ENCODE assay signal across 14 cellular contexts in the genomic region with DNA sequence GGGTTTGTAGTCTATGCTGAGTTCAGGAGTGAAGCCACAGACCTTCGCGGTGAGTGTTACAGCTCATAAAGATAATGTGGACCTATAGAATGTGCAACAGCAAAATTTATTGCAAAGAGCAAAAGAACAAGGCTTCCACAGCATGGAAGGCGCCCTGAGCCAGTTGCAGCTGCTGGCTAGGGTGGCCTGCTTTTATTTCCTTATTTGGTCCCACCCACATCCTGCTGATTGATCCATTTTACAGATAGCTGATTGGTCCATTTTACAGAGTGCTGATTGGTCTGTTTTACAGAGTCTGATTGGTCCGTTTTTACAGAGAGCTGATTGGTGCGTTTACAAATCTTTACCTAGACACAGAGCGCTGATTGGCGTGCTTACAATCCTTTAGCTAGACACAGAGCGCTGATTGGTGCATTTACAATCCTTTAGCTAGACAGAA. TPM values are rescaled to one million over a fixed set of nuclear protein-coding genes. Genes with fewer than 3 reads are reported as not detected.
DNase-seq lines count a peak whose midpoint lies in the region; ATAC-seq and TF ChIP-seq lines count a peak whose summit lies in the region.
"Had no signal": no experiment of that assay in that cellular context is flagged by ENCODE, and none has a peak within 500 bp of the region (broad histone marks: within the 10 kb centered on the region; RNA-seq: fewer than 3 reads in every experiment).

No MANE protein-coding gene starts in this region.

- peaks cover 2% of the 10 kb centered on the region for H3K36me3 Mint-ChIP-seq in T-helper 17 cell (ENCODE audit: low read depth)
- H3K36me3 Mint-ChIP-seq: natural killer cell treated with Interleukin-12 subunit alpha and Interleukin-12 subunit beta and Interleukin-15 and Interleukin-18, amount 100 ng/mL, for 72 hours had no signal

- H3K4me3 Mint-ChIP-seq in T-helper 17 cell = no peak overlapping the region
- H3K4me3 Mint-ChIP-seq: natural killer cell treated with Interleukin-12 subunit alpha and Interleukin-12 subunit beta and Interleukin-15 and Interleukin-18, amount 100 ng/mL, for 72 hours had no signal

- peak; percentile 43 for DNase-seq in NCI-H748 (lab: John Stamatoyannopoulos, UW; ENCODE audit: unreplicated experiment)
- no peak for DNase-seq in NCI-H748 treated with DMSO at 0.1 percent for 48 hours (lab: John Stamatoyannopoulos, UW)
- DNase-seq in Jurkat, Clone E6-1 (ENCODE audit: low read depth, low spot score) = peak; percentile 52
- no peak for DNase-seq in T-helper 17 cell
- no peak for DNase-seq in mucosa of descending colon
- DNase-seq in cardiac septum (ENCODE audit: low spot score) = no peak
- DNase-seq: activated naive CD4-positive, alpha-beta T cell treated with Interleukin-2 at 50 U/mL for 16 hours; cerebellar nuclear complex; sigmoid colon had no signal

- H3K27me3 Mint-ChIP-seq in T-helper 17 cell = no peaks in the 10 kb centered on the region
- H3K27me3 Mint-ChIP-seq: natural killer cell treated with Interleukin-12 subunit alpha and Interleukin-12 subunit beta and Interleukin-15 and Interleukin-18, amount 100 ng/mL, for 72 hours had no signal

- H3K4me3 ChIP-seq in Jurkat, Clone E6-1 (ENCODE audit: low read length) = no peak overlapping the region
- H3K4me3 ChIP-seq in mucosa of descending colon = no peak overlapping the region
- H3K4me3 ChIP-seq: sigmoid colon had no signal

- H3K9me3 ChIP-seq in T-helper 17 cell (ENCODE audit: control insufficient read depth, low read length, poor library complexity, severe bottlenecking) (no peaks in the 10 kb centered on the region), mucosa of descending colon (no peaks in the 10 kb centered on the region)
- H3K9me3 ChIP-seq: sigmoid colon had no signal

- no peak overlapping the region for H3K27ac Mint-ChIP-seq in T-helper 17 cell

- intact Hi-C loops in mucosa of descending colon (cut with DNase I, micrococcal nuclease) = no loop called here
- intact Hi-C loops in cardiac septum (cut with DNase I) = no loop called here

- TF ChIP-seq CTCF in mucosa of descending colon (IDR thresholded peaks at IDR 0.05) = no peak

- peaks cover 5% of the 10 kb centered on the region for H3K36me3 ChIP-seq in mucosa of descending colon (ENCODE audit: low read depth)

- ATAC-seq in T-helper 17 cell = peak; percentile 50
- ATAC-seq in mucosa of descending colon = peak; percentile 67
- ATAC-seq in GM18511 (IDR thresholded peaks at IDR 0.05; ENCODE audit: unreplicated experiment) = no peak
- ATAC-seq in GM21515 (IDR thresholded peaks at IDR 0.05; ENCODE audit: unreplicated experiment) = no peak
- ATAC-seq: natural killer cell treated with Interleukin-12 subunit alpha and Interleukin-12 subunit beta and Interleukin-15 and Interleukin-18, amount 100 ng/mL, for 72 hours had no signal

- peaks cover 5% of the 10 kb centered on the region for H3K4me1 Mint-ChIP-seq in T-helper 17 cell

- H3K4me1 ChIP-seq in mucosa of descending colon (ENCODE audit: low read depth) = no peaks in the 10 kb centered on the region
- H3K4me1 ChIP-seq: sigmoid colon had no signal

RNA-seq across cellular contexts. Expression of gene MIA, which starts 4.2 kb away (rescaled TPM):
- polyA plus RNA-seq in Jurkat, Clone E6-1 (2012; ENCODE audit: insufficient read depth, insufficient read length) = not detected
- total RNA-seq in T-helper 17 cell (not detected), mucosa of descending colon (1 to 10 TPM; 1.4 to 8.6 (median 2.5) TPM), cardiac septum (1.00 TPM)
- total RNA-seq: NCI-H460 had no signal
- polyA plus RNA-seq: AG04450 had no signal

RNA-seq across cellular contexts. Expression of gene RAB4B, which starts 6.9 kb away (rescaled TPM):
- polyA plus RNA-seq in Jurkat, Clone E6-1 (2012; ENCODE audit: insufficient read depth, insufficient read length) = 55.7 TPM
- total RNA-seq in T-helper 17 cell (10 to 100 TPM; 52.4 to 55.4 TPM), mucosa of descending colon (10 to 100 TPM; 46.9 to 68.1 (median 61.0) TPM), cardiac septum (16.9 TPM)

RNA-seq across cellular contexts. Expression of gene SNRPA, which starts 20.1 kb away (rescaled TPM):
- polyA plus RNA-seq in Jurkat, Clone E6-1 (2012; ENCODE audit: insufficient read depth, insufficient read length) = 297 TPM
- total RNA-seq in T-helper 17 cell (10 to 100 TPM; 67.3 to 81.8 TPM), mucosa of descending colon (10 to 100 TPM; 54.0 to 81.7 (median 59.9) TPM), cardiac septum (32.9 TPM)

RNA-seq across cellular contexts. Expression of gene ACTMAP, which starts 20.8 kb away (rescaled TPM):
- polyA plus RNA-seq in Jurkat, Clone E6-1 (2012; ENCODE audit: insufficient read depth, insufficient read length) = 25.9 TPM
- total RNA-seq in T-helper 17 cell (1 to 10 TPM; 6.7 to 7.8 TPM), mucosa of descending colon (10 to 100 TPM; 10.9 to 16.7 (median 13.8) TPM), cardiac septum (9.2 TPM)

RNA-seq across cellular contexts. Expression of gene EGLN2, which starts 27.9 kb away (rescaled TPM):
- polyA plus RNA-seq in Jurkat, Clone E6-1 (2012; ENCODE audit: insufficient read depth, insufficient read length) = 118 TPM
- total RNA-seq in T-helper 17 cell (100 to 1,000 TPM; 112 to 131 TPM), mucosa of descending colon (100 to 1,000 TPM in 1 of 3 donors, 10 to 100 TPM in 2; 84.5 to 126 (median 93.2) TPM), cardiac septum (48.4 TPM)

Comparison
In these comparisons a context has a peak if more than half of its experiments do, and no peak if none do; other contexts are left out.
1. DNase-seq: peak in NCI-H748 (single experiment) and Jurkat, Clone E6-1 (single experiment); none in NCI-H748 treated with DMSO at 0.1 percent for 48 hours (single experiment), T-helper 17 cell (0 of 3), mucosa of descending colon (0 of 3) and cardiac septum (single experiment).
2. ATAC-seq: peak in T-helper 17 cell (single experiment) and mucosa of descending colon (single experiment); none in GM18511 (single experiment) and GM21515 (single experiment).